1 cellular context compared by ENCODE assay signal in genomic region chr13:94972262-94972661, GRCh38.
TF ChIP-seq lines count a peak whose summit lies in the region.

No MANE protein-coding gene starts in this region.

TF ChIP-seq in GM23338, 12 proteins besides CTCF, POLR2A, EP300 and RAD21 (continued from another document):
- TF ChIP-seq POLR2AphosphoS5 (IDR thresholded peaks at IDR 0.05; ENCODE audit: low read depth) (no peak), ZNF462 (CRISPR knock-in tag; IDR thresholded peaks at IDR 0.05) (no peak), NANOG (IDR thresholded peaks at IDR 0.05; ENCODE audit: borderline replicate concordance) (no peak), CREB1 (CRISPR knock-in tag; IDR thresholded peaks at IDR 0.05; ENCODE audit: low read depth) (peak; percentile 70; the same call in 1 of the 2 replicates)
- TF ChIP-seq, protein P1, sequence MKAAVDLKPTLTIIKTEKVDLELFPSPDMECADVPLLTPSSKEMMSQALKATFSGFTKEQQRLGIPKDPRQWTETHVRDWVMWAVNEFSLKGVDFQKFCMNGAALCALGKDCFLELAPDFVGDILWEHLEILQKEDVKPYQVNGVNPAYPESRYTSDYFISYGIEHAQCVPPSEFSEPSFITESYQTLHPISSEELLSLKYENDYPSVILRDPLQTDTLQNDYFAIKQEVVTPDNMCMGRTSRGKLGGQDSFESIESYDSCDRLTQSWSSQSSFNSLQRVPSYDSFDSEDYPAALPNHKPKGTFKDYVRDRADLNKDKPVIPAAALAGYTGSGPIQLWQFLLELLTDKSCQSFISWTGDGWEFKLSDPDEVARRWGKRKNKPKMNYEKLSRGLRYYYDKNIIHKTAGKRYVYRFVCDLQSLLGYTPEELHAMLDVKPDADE (IDR thresholded peaks at IDR 0.05), result no peak
